ENCODE assay signal across 8 cellular contexts in genomic region chr4:472881-473574, GRCh38. TPM values are rescaled to one million over a fixed set of nuclear protein-coding genes. Genes with fewer than 3 reads are reported as not detected.
A peak's percentile ranks its signal among the peaks of the same experiment; 100 is the strongest.
DNase-seq lines count a peak whose midpoint lies in the region; ATAC-seq, FAIRE-seq and TF ChIP-seq lines count a peak whose summit lies in the region.

No MANE protein-coding gene starts in this region.

- no peaks in the 10 kb centered on the region for H3K9me1 ChIP-seq in K562 (ENCODE audit: control insufficient read depth, insufficient read depth, low read length)

- ATAC-seq in GM18511 (IDR thresholded peaks at IDR 0.05; ENCODE audit: unreplicated experiment) = peak; percentile 14
- peak; percentile 17 for ATAC-seq in K562
- no peak for ATAC-seq in HG03469 (IDR thresholded peaks at IDR 0.05; ENCODE audit: unreplicated experiment)

- peak overlapping the region; percentile 93 for H3K9ac ChIP-seq in Karpas-422 (ENCODE audit: low read length)
- H3K9ac ChIP-seq in K562 (ENCODE audit: insufficient read depth in 1 of 2, low read depth in 2 of 2, low read length in 2 of 2) = peak overlapping the region; percentile 94 to 98

- TF ChIP-seq POLR2A in K562 (conservative IDR thresholded peaks at IDR 0.05) (no peak), suprapubic skin (IDR thresholded peaks at IDR 0.05) (no peak)

- H4K20me1 ChIP-seq in Karpas-422 (ENCODE audit: insufficient read depth, low read depth, low read length) = no peaks in the 10 kb centered on the region
- H4K20me1 ChIP-seq in K562 (replicated peaks; ENCODE audit: control insufficient read depth, insufficient read depth, low read length) = no peaks in the 10 kb centered on the region

- H3K27me3 ChIP-seq in Karpas-422 (ENCODE audit: low read length) = no peaks in the 10 kb centered on the region
- no peaks in the 10 kb centered on the region for H3K27me3 ChIP-seq in K562 (ENCODE audit: control insufficient read depth in 2 of 2, insufficient read depth in 2 of 2, low read length in 2 of 2)
- no peaks in the 10 kb centered on the region for H3K27me3 ChIP-seq in layer of hippocampus (ENCODE audit: control insufficient read depth, insufficient read depth, low read length)
- H3K27me3 ChIP-seq in suprapubic skin = no peaks in the 10 kb centered on the region

- TF ChIP-seq RAD21 in K562 (CRISPR knock-in tag; conservative IDR thresholded peaks at IDR 0.05 in 1 of 2, IDR thresholded peaks at IDR 0.05 in 1 of 2) = no peak

- DNase-seq in Karpas-422 (no peak), K562 (ENCODE audit: extremely low read depth in 1 of 4, low spot score in 3 of 4) (peak in 3 of 4 experiments; percentile 14 to 34 (median 16)), suprapubic skin (ENCODE audit: low spot score in 2 of 2) (no peak), GM20000 (ENCODE audit: low spot score) (no peak)
- no peak for DNase-seq in stimulated activated CD4-positive, alpha-beta T cell treated with anti-CD3 and anti-CD28 coated beads, Interleukin-4, amount 100 ng/mL, for 4 hours

- H3K36me3 ChIP-seq in Karpas-422 (ENCODE audit: insufficient read depth, low read length) = peaks cover 52% of the 10 kb centered on the region
- H3K36me3 ChIP-seq in K562 (ENCODE audit: control insufficient read depth, insufficient read depth, low read length) = peaks cover 48% of the 10 kb centered on the region
- peaks cover 40% of the 10 kb centered on the region for H3K36me3 ChIP-seq in suprapubic skin

- FAIRE-seq in K562 (lab: Jason Lieb, UNC) = peak; percentile 75

- in situ Hi-C loops in K562 (cut with MboI) = no loop called here

- no peak overlapping the region for H2AFZ ChIP-seq in Karpas-422 (ENCODE audit: low read length)
- peak overlapping the region; percentile 88 for H2AFZ ChIP-seq in K562 (ENCODE audit: low read depth, low read length)

- H3K9me3 ChIP-seq in Karpas-422 (ENCODE audit: low read length) = peaks cover 45% of the 10 kb centered on the region
- H3K9me3 ChIP-seq in K562 (replicated peaks; ENCODE audit: control insufficient read depth, insufficient read depth, low read depth, low read length) = peaks cover 29% of the 10 kb centered on the region
- H3K9me3 ChIP-seq in suprapubic skin = peaks cover 6% of the 10 kb centered on the region

- POLR2A ChIA-PET in K562 (lab: Yijun Ruan, JAX) = interaction anchor here (0.6 to 1.9 kb wide), 5 partner anchors 8 to 555 kb away, joined by 3 to 9 read pairs (median 5); partner anchors contain the start of gene ZNF718

- no peak for TF ChIP-seq EP300 in K562 (IDR thresholded peaks at IDR 0.05; ENCODE audit: low read length)
- no peak for TF ChIP-seq EP300 in suprapubic skin (IDR thresholded peaks at IDR 0.05)

- H3K4me1 ChIP-seq in Karpas-422 (ENCODE audit: low read length) (peaks cover 15% of the 10 kb centered on the region), K562 (replicated peaks in 1 of 2; ENCODE audit: control insufficient read depth in 2 of 2, insufficient read depth in 2 of 2, low read length in 2 of 2) (no peaks in the 10 kb centered on the region), suprapubic skin (peaks cover 13% of the 10 kb centered on the region)

- BruUV-seq in K562 (replicated peaks; lab: Mats Ljungman, UMichigan) = TSS peak; percentile 50

- CTCF ChIA-PET in K562 (lab: Yijun Ruan, JAX; ENCODE audit: low intra/inter-chr PET ratio) = no interaction called here

- 3% methylated on average over 17 of the region's 17 CpGs for WGBS in K562 (ENCODE audit: insufficient coverage, low coverage, missing lambda C conversion rate)
- WGBS in suprapubic skin = 6% methylated on average over 17 of the region's 17 CpGs

- no peaks in the 10 kb centered on the region for H3K9me2 ChIP-seq in Karpas-422 (replicated peaks; ENCODE audit: insufficient read depth, low read length)

- peak overlapping the region; percentile 82 for H3K27ac ChIP-seq in Karpas-422 (ENCODE audit: low read length)
- H3K27ac ChIP-seq in K562 (ENCODE audit: extremely low read depth, low read depth, low read length) = peak overlapping the region; percentile 89
- H3K27ac ChIP-seq in layer of hippocampus (ENCODE audit: low read depth, low read length) = peak overlapping the region; percentile 74
- peak overlapping the region; percentile 93 for H3K27ac ChIP-seq in suprapubic skin

- H3K4me2 ChIP-seq in Karpas-422 (ENCODE audit: low read depth, low read length, poor library complexity, severe bottlenecking) = peak overlapping the region; percentile 71
- H3K4me2 ChIP-seq in K562 (ENCODE audit: insufficient read depth, low read length) = peak overlapping the region; percentile 92

- intact Hi-C loops in K562 (cut with micrococcal nuclease) = no loop called here

- H3K4me3 ChIP-seq in Karpas-422 (ENCODE audit: low read length) = peak overlapping the region; percentile 82
- H3K4me3 ChIP-seq in K562 = peak overlapping the region; percentile 80
- H3K4me3 ChIP-seq in suprapubic skin = peak overlapping the region; percentile 91

- TF ChIP-seq CTCF in K562 (IDR thresholded peaks at IDR 0.05 in 2 of 3, conservative IDR thresholded peaks at IDR 0.05 in 1 of 3; ENCODE audit: insufficient read depth in 2 of 3, low read depth in 1 of 3, low read length in 3 of 3) = no peak
- no peak for TF ChIP-seq CTCF in suprapubic skin (IDR thresholded peaks at IDR 0.05)
- TF ChIP-seq CTCF in GM20000 (IDR thresholded peaks at IDR 0.05; ENCODE audit: extremely low read depth, missing control alignments) = no peak

- peaks cover 57% of the 10 kb centered on the region for H3K79me2 ChIP-seq in Karpas-422 (ENCODE audit: low read length)
- H3K79me2 ChIP-seq in K562 (ENCODE audit: control insufficient read depth, insufficient read depth, low read length) = peaks cover 61% of the 10 kb centered on the region

RNA-seq across cellular contexts. Expression of gene ZNF721, which starts 25.9 kb away (rescaled TPM):
- 73.1 and 105 TPM in 2 replicates for total RNA-seq in Karpas-422 (2014; rRNA removed; shearing (Covaris generic); ENCODE audit: low replicate concordance)
- 51.1 and 126 TPM in 2 replicates for total RNA-seq in K562 (2011; cell fraction: chromatin; rRNA removed; ENCODE audit: low replicate concordance)
- total RNA-seq in K562 (2011; cell fraction: nucleolus; rRNA removed) = 39.9 and 49.0 TPM in 2 replicates
- total RNA-seq in K562 (2011; cell fraction: nucleoplasm; rRNA removed) = 35.1 and 42.9 TPM in 2 replicates
- total RNA-seq in K562 (2014; rRNA removed) (25.7 and 54.6 TPM in 2 replicates), K562 (2014; rRNA removed; fragmentation: Illumina TruSeq; extraction: Trizol) (39.3 and 44.6 TPM in 2 replicates), K562 (2015; rRNA removed; fragmentation: Illumina TruSeq; extraction: Trizol) (27.4 and 29.9 TPM in 2 replicates), K562 (2021) (27.1 and 29.8 TPM in 2 replicates), suprapubic skin (10 to 100 TPM; 25.8 to 57.0 (median 41.5) TPM)
- polyA plus RNA-seq in K562 (2011; rRNA removed) (30.6 and 32.8 TPM in 2 replicates), K562 (2014; fragmentation: Illumina TruSeq; extraction: Trizol) (29.0 and 33.0 TPM in 2 replicates), K562 (2014; fragmentation: Nextera tagmentation; extraction: Ambion mirVana) (10 to 100 TPM; 27.8 to 32.2 TPM), K562 (2014; rRNA removed) (33.1 and 36.3 TPM in 2 replicates)
- polyA plus RNA-seq in K562 (2011; cell fraction: cytosol; rRNA removed) = 10.2 and 16.2 TPM in 2 replicates
- 22.9 and 26.9 TPM in 2 replicates for polyA plus RNA-seq in K562 (2011; cell fraction: nucleus; rRNA removed)
- 19.2 and 19.4 TPM in 2 replicates for polyA plus RNA-seq in K562 (2012)
- polyA minus RNA-seq in K562 (2011; rRNA and poly(A)+ RNA removed) = 55.6 and 70.5 TPM in 2 replicates
- 16.1 and 31.8 TPM in 2 replicates for polyA minus RNA-seq in K562 (2011; cell fraction: cytosol; rRNA and poly(A)+ RNA removed)
- polyA minus RNA-seq in K562 (2011; cell fraction: nucleus; rRNA and poly(A)+ RNA removed) = 37.8 and 61.0 TPM in 2 replicates

RNA-seq across cellular contexts. Expression of gene PIGG, which starts 26.0 kb away (rescaled TPM):
- 50.8 and 72.6 TPM in 2 replicates for total RNA-seq in Karpas-422 (2014; rRNA removed; shearing (Covaris generic); ENCODE audit: low replicate concordance)
- 228 and 309 TPM in 2 replicates for total RNA-seq in K562 (2011; cell fraction: chromatin; rRNA removed; ENCODE audit: low replicate concordance)
- total RNA-seq in K562 (2011; cell fraction: nucleolus; rRNA removed) = 191 and 194 TPM in 2 replicates
- total RNA-seq in K562 (2011; cell fraction: nucleoplasm; rRNA removed) = 157 and 162 TPM in 2 replicates
- 24.7 and 31.1 TPM in 2 replicates for total RNA-seq in K562 (2014; rRNA removed)
- 18.1 and 18.3 TPM in 2 replicates for total RNA-seq in K562 (2014; rRNA removed; fragmentation: Illumina TruSeq; extraction: Trizol)
- total RNA-seq in K562 (2015; rRNA removed; fragmentation: Illumina TruSeq; extraction: Trizol) = 18.0 and 19.7 TPM in 2 replicates
- total RNA-seq in K562 (2021) = 31.3 and 37.1 TPM in 2 replicates
- polyA plus RNA-seq in K562 (2011; rRNA removed) = 47.3 and 48.3 TPM in 2 replicates
- polyA plus RNA-seq in K562 (2011; cell fraction: cytosol; rRNA removed) = 30.5 and 31.5 TPM in 2 replicates
- polyA plus RNA-seq in K562 (2011; cell fraction: nucleus; rRNA removed) = 184 and 242 TPM in 2 replicates
- polyA plus RNA-seq in K562 (2012) = 24.9 and 34.6 TPM in 2 replicates
- 18.5 and 21.5 TPM in 2 replicates for polyA plus RNA-seq in K562 (2014; fragmentation: Illumina TruSeq; extraction: Trizol)
- polyA plus RNA-seq in K562 (2014; fragmentation: Nextera tagmentation; extraction: Ambion mirVana) = 10 to 100 TPM in 1 of 2 experiments, 1 to 10 TPM in 1; 6.4 to 10.8 TPM
- 23.4 and 28.9 TPM in 2 replicates for polyA plus RNA-seq in K562 (2014; rRNA removed)
- polyA minus RNA-seq in K562 (2011; rRNA and poly(A)+ RNA removed) = 41.8 and 51.6 TPM in 2 replicates
- polyA minus RNA-seq in K562 (2011; cell fraction: cytosol; rRNA and poly(A)+ RNA removed) = 17.5 and 22.9 TPM in 2 replicates
- 77.8 and 92.9 TPM in 2 replicates for polyA minus RNA-seq in K562 (2011; cell fraction: nucleus; rRNA and poly(A)+ RNA removed)
- total RNA-seq in suprapubic skin = 100 to 1,000 TPM in 1 of 4 donors, 10 to 100 TPM in 3; 44.8 to 148 (median 59.2) TPM

Comparison
In these comparisons a context has a peak if more than half of its experiments do, and no peak if none do; other contexts are left out.
1. DNase-seq: peak in K562 (3 of 4); none in Karpas-422 (single experiment), suprapubic skin (0 of 2), stimulated activated CD4-positive, alpha-beta T cell treated with anti-CD3 and anti-CD28 coated beads, Interleukin-4, amount 100 ng/mL, for 4 hours (0 of 2) and GM20000 (single experiment).
2. Peak in every context shown above with its lines, with median percentiles within 50 percentile points of each other: H3K27ac ChIP-seq and H3K4me3 ChIP-seq.